In the genomic region with DNA sequence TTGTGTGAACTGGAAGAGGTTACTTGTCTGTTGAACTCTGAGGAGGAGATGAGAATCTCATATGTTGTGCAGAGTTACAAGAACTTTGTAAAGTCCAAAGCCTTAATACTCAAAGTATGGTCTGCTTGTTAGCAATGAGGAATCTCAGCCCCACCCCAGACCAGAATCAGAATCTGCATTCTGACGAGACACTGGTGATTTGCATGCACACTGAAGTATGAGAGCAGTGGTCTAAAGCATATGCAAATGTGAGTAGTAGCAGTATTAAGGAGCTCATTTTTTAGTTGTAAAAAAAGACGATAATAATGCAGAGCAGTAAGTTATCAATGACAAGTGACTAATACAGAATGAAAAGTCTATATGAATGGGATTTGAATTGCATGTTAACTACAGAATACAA, we compare ENCODE assay signal across 33 cellular contexts.
"Had no signal": no experiment of that assay in that cellular context is flagged by ENCODE, and none has a peak within 500 bp of the region (broad histone marks: within the 10 kb centered on the region; RNA-seq: fewer than 3 reads in every experiment).

No MANE protein-coding gene starts in this region.

- ATAC-seq: activated CD8-positive, alpha-beta memory T cell treated with anti-CD3 and anti-CD28 coated beads, Interleukin-2, amount 10 ng/mL, durations not matched to agents 7 days and 5 days; Right ventricle myocardium inferior; SK-N-SH treated with all-trans-retinoic acid at 6 μM for 48 hours had no signal

- H3K4me3 Mint-ChIP-seq: activated CD4-positive, alpha-beta memory T cell treated with anti-CD3 and anti-CD28 coated beads, Interleukin-2, amount 10 ng/mL, durations not matched to agents 7 days and 5 days; activated CD8-positive, alpha-beta memory T cell treated with anti-CD3 and anti-CD28 coated beads, Interleukin-2, amount 10 ng/mL, durations not matched to agents 7 days and 5 days; activated naive CD8-positive, alpha-beta T cell treated with anti-CD3 and anti-CD28 coated beads for 36 hours had no signal

- H3K4me1 ChIP-seq: ascending aorta, breast epithelium had no signal

- H3K27ac ChIP-seq: ascending aorta, breast epithelium, PC-9, RWPE1, WERI-Rb-1 had no signal

- H3K9me3 ChIP-seq: ascending aorta, breast epithelium had no signal

- H3K27me3 Mint-ChIP-seq: activated naive CD8-positive, alpha-beta T cell treated with anti-CD3 and anti-CD28 coated beads for 36 hours had no signal

- H3K27ac Mint-ChIP-seq: activated CD4-positive, alpha-beta memory T cell treated with anti-CD3 and anti-CD28 coated beads, Interleukin-2, amount 10 ng/mL, durations not matched to agents 7 days and 5 days; activated CD8-positive, alpha-beta memory T cell treated with anti-CD3 and anti-CD28 coated beads, Interleukin-2, amount 10 ng/mL, durations not matched to agents 7 days and 5 days; activated naive CD8-positive, alpha-beta T cell treated with anti-CD3 and anti-CD28 coated beads for 36 hours had no signal

- H3K36me3 Mint-ChIP-seq: activated CD8-positive, alpha-beta memory T cell treated with anti-CD3 and anti-CD28 coated beads, Interleukin-2, amount 10 ng/mL, durations not matched to agents 7 days and 5 days; activated naive CD8-positive, alpha-beta T cell treated with anti-CD3 and anti-CD28 coated beads for 36 hours had no signal

- H3K27me3 ChIP-seq: ascending aorta, breast epithelium had no signal

- H3K9me3 Mint-ChIP-seq: activated CD4-positive, alpha-beta memory T cell treated with anti-CD3 and anti-CD28 coated beads, Interleukin-2, amount 10 ng/mL, durations not matched to agents 7 days and 5 days; activated naive CD8-positive, alpha-beta T cell treated with anti-CD3 and anti-CD28 coated beads for 36 hours had no signal

- H3K36me3 ChIP-seq: ascending aorta, breast epithelium, WERI-Rb-1 had no signal

- H3K4me1 Mint-ChIP-seq: activated CD4-positive, alpha-beta memory T cell treated with anti-CD3 and anti-CD28 coated beads, Interleukin-2, amount 10 ng/mL, durations not matched to agents 7 days and 5 days; activated CD8-positive, alpha-beta memory T cell treated with anti-CD3 and anti-CD28 coated beads, Interleukin-2, amount 10 ng/mL, durations not matched to agents 7 days and 5 days; activated naive CD8-positive, alpha-beta T cell treated with anti-CD3 and anti-CD28 coated beads for 36 hours had no signal

- DNase-seq: activated CD4-positive, alpha-beta memory T cell treated with anti-CD3 and anti-CD28 coated beads, Interleukin-2, amount 10 ng/mL, durations not matched to agents 7 days and 5 days; activated CD4-positive, alpha-beta T cell treated with anti-CD3 and anti-CD28 coated beads for 1 hour; activated CD4-positive, alpha-beta T cell treated with anti-CD3 and anti-CD28 coated beads for 48 hours; activated CD4-positive, CD25-positive, alpha-beta regulatory T cell; activated CD8-positive, alpha-beta memory T cell treated with anti-CD3 and anti-CD28 coated beads for 24 hours; activated CD8-positive, alpha-beta memory T cell treated with anti-CD3 and anti-CD28 coated beads, Interleukin-2, amount 10 ng/mL, durations not matched to agents 7 days and 5 days; activated CD8-positive, alpha-beta memory T cell treated with anti-CD3 and anti-CD28 coated beads, Interleukin-2, amount 50 U/mL, for 48 hours; activated effector memory CD4-positive, alpha-beta T cell treated with Interleukin-2 at 50 U/mL for 16 hours; activated naive CD4-positive, alpha-beta T cell treated with anti-CD3 and anti-CD28 coated beads, Interleukin-2, amount 50 U/mL, for 16 hours; activated naive CD8-positive, alpha-beta T cell treated with anti-CD3 and anti-CD28 coated beads for 36 hours; activated T-cell treated with anti-CD3 and anti-CD28 coated beads, Interleukin-2, amount 50 U/mL, for 48 hours; amygdala; NCI-H1048; NCI-H1105 treated with DMSO at 0.1 percent for 48 hours; NCI-H1436; NCI-H1694; NCI-H1930; NCI-H2081 treated with DMSO at 0.1 percent for 48 hours; NCI-H345; NCI-H524 treated with DMSO at 0.1 percent for 48 hours; NCI-H748 treated with DMSO at 0.1 percent for 48 hours; NK-92 treated with Interleukin-12 subunit alpha and Interleukin-12 subunit beta, amount 100 ng/mL, for 24 hours; PC-9; SIG-M5; T-helper 1 cell; T1000; WERI-Rb-1 had no signal

- H3K4me3 ChIP-seq: ascending aorta, breast epithelium, PC-9 had no signal

- FAIRE-seq: RCC 7860 had no signal

- H3K4me2 ChIP-seq: PC-9 had no signal
